ENCODE assay signal across 2 cellular contexts in genomic region chr15:49134683-49135341, GRCh38.
TF ChIP-seq lines count a peak whose summit lies in the region.

No MANE protein-coding gene starts in this region.

TF ChIP-seq in IMR-90, 13 proteins besides CTCF, POLR2A, EP300 and RAD21 (continued from another document):
- TF ChIP-seq MAFK (IDR thresholded peaks at IDR 0.05; ENCODE audit: low read depth, low read length) = no peak

TF ChIP-seq in HEK293T, 16 proteins besides CTCF, POLR2A, EP300 and RAD21 (continued from another document):
- TF ChIP-seq PKNOX1 (IDR thresholded peaks at IDR 0.05) = no peak
- no peak for TF ChIP-seq ZNF384 (IDR thresholded peaks at IDR 0.05)
- no peak for TF ChIP-seq FOXK2 (IDR thresholded peaks at IDR 0.05)
- TF ChIP-seq SP1 (IDR thresholded peaks at IDR 0.05) = no peak
- TF ChIP-seq TARDBP (IDR thresholded peaks at IDR 0.05) = no peak
- no peak for TF ChIP-seq FOXM1 (IDR thresholded peaks at IDR 0.05; ENCODE audit: borderline replicate concordance)
- no peak for TF ChIP-seq L3MBTL2 (conservative IDR thresholded peaks at IDR 0.05)
TF ChIP-seq in HEK293T: peak in this region for 0.
